Comparison of ENCODE assay signal across 10 cellular contexts in genomic region chr1:28127617-28128257, GRCh38. TPM values are rescaled to one million over a fixed set of nuclear protein-coding genes. Genes with fewer than 3 reads are reported as not detected.
DNase-seq lines count a peak whose midpoint lies in the region; ATAC-seq, FAIRE-seq and TF ChIP-seq lines count a peak whose summit lies in the region.
"Had no signal": no experiment of that assay in that cellular context is flagged by ENCODE, and none has a peak within 500 bp of the region (broad histone marks: within the 10 kb centered on the region; RNA-seq: fewer than 3 reads in every experiment).

No MANE protein-coding gene starts in this region.

- H3K4me1 ChIP-seq in heart left ventricle = peaks cover 0 to 55% (median 0%) of the 10 kb centered on the region in 12 donors

- H3K36me3 ChIP-seq in heart left ventricle = no peaks in the 10 kb centered on the region

- no peaks in the 10 kb centered on the region; the same call in 1 of the 2 replicates for H3K27me3 Mint-ChIP-seq in WTC11 (ENCODE audit: low read depth)

- TF ChIP-seq POLR2A in GM12892 (IDR thresholded peaks at IDR 0.05; ENCODE audit: low read depth, low read length) (no peak), heart left ventricle (IDR thresholded peaks at IDR 0.05) (no peak)

- peak; percentile 87 for FAIRE-seq in GM12892 (lab: Jason Lieb, UNC)
- FAIRE-seq: keratinocyte had no signal

- H3K4me3 ChIP-seq in heart left ventricle = peak overlapping the region in 1 of 12 donors; percentile 5

- peak; percentile 76 for ATAC-seq in GM21447 (IDR thresholded peaks at IDR 0.05; ENCODE audit: unreplicated experiment)
- ATAC-seq in HG03520 (IDR thresholded peaks at IDR 0.05; ENCODE audit: unreplicated experiment) = peak; percentile 77
- ATAC-seq in WTC11 = no peak
- no peak for ATAC-seq in heart left ventricle

- H3K36me3 Mint-ChIP-seq in WTC11 = no peaks in the 10 kb centered on the region

- CTCF ChIA-PET in WTC11 (lab: Charles Lee) = no interaction called here

- H3K9me3 ChIP-seq in heart left ventricle = no peaks in the 10 kb centered on the region

- H3K9me3 Mint-ChIP-seq in WTC11 = no peaks in the 10 kb centered on the region

- intact Hi-C loops in heart left ventricle (cut with DNase I) = no loop called here

- WGBS in heart left ventricle, 4 donors = 73 to 86% (median 78%) methylated on average over 3 of the region's 3 CpGs

- H3K27me3 ChIP-seq in heart left ventricle = no peaks in the 10 kb centered on the region

- DNase-seq in GM12892 (ENCODE audit: insufficient read length) = no peak
- peak; percentile 55 for DNase-seq in globus pallidus (ENCODE audit: low spot score)
- DNase-seq in stimulated activated CD4-positive, alpha-beta T cell treated with anti-CD3 and anti-CD28 coated beads, Interleukin-15, amount 100 ng/mL, for 24 hours = no peak
- DNase-seq in WTC11 (ENCODE audit: low spot score) = no peak
- no peak for DNase-seq in NCI-H774 (lab: John Stamatoyannopoulos, UW)
- no peak for DNase-seq in heart left ventricle
- DNase-seq: activated T-cell treated with anti-CD3 and anti-CD28 coated beads, Interleukin-2, amount 50 U/mL, for 48 hours had no signal

- TF ChIP-seq CTCF in WTC11 (IDR thresholded peaks at IDR 0.05) (no peak), heart left ventricle (IDR thresholded peaks at IDR 0.05) (no peak)

- POLR2A ChIA-PET in WTC11 (lab: Charles Lee) = no interaction called here

- peak overlapping the region in 2 of 12 donors; percentile 24 to 93 for H3K27ac ChIP-seq in heart left ventricle

- no peaks in the 10 kb centered on the region for H3K4me1 Mint-ChIP-seq in WTC11

- no peak overlapping the region for H3K27ac Mint-ChIP-seq in WTC11

- H3K4me3 Mint-ChIP-seq in WTC11 = no peak overlapping the region

TF ChIP-seq in WTC11, 78 proteins besides CTCF, POLR2A, EP300 and RAD21:
- TF ChIP-seq ZNF281 (CRISPR knock-in tag; IDR thresholded peaks at IDR 0.05) (no peak), ZNF317 (CRISPR knock-in tag; IDR thresholded peaks at IDR 0.05; ENCODE audit: borderline replicate concordance, low read depth) (no peak), GTF2I (CRISPR knock-in tag; conservative IDR thresholded peaks at IDR 0.05) (no peak), MLX (CRISPR knock-in tag; IDR thresholded peaks at IDR 0.05) (no peak), NR3C1 (CRISPR knock-in tag; conservative IDR thresholded peaks at IDR 0.05; ENCODE audit: low read depth) (no peak), CREB1 (CRISPR knock-in tag; IDR thresholded peaks at IDR 0.05) (no peak), IRF2 (CRISPR knock-in tag; IDR thresholded peaks at IDR 0.05; ENCODE audit: borderline replicate concordance, low read depth) (no peak), ELF4 (CRISPR knock-in tag; IDR thresholded peaks at IDR 0.05; ENCODE audit: low read depth) (no peak), ATF6 (CRISPR knock-in tag; IDR thresholded peaks at IDR 0.05) (no peak), ZNF396 (CRISPR knock-in tag; IDR thresholded peaks at IDR 0.05; ENCODE audit: borderline replicate concordance) (no peak), KAT7 (CRISPR knock-in tag; IDR thresholded peaks at IDR 0.05; ENCODE audit: borderline replicate concordance) (no peak), JAZF1 (CRISPR knock-in tag; IDR thresholded peaks at IDR 0.05) (no peak), TEAD1 (CRISPR knock-in tag; IDR thresholded peaks at IDR 0.05) (no peak), ZMAT4 (CRISPR knock-in tag; IDR thresholded peaks at IDR 0.05) (no peak), RORB (CRISPR knock-in tag; IDR thresholded peaks at IDR 0.05) (no peak), AFF4 (CRISPR knock-in tag; IDR thresholded peaks at IDR 0.05; ENCODE audit: borderline replicate concordance) (no peak)

RNA-seq across cellular contexts. Expression of gene EYA3, which starts 39.3 kb away (rescaled TPM):
- 20.2 TPM for polyA plus RNA-seq in GM12892 (2012; ENCODE audit: missing spikeins)
- total RNA-seq in WTC11 (2021) (27.4 to 29.4 TPM (median 28.1 TPM) in 3 replicates), heart left ventricle (10 to 100 TPM; 13.3 to 23.3 (median 18.8) TPM)
- polyA plus RNA-seq in heart left ventricle = 1 to 10 TPM; 5.8 to 8.2 TPM

RNA-seq across cellular contexts. Expression of gene PTAFR, which starts 48.8 kb away (rescaled TPM):
- 11.6 TPM for polyA plus RNA-seq in GM12892 (2012; ENCODE audit: missing spikeins)
- total RNA-seq in WTC11 (2021) (1.8 to 2.6 TPM (median 1.9 TPM) in 3 replicates), heart left ventricle (10 to 100 TPM in 2 of 9 donors, 1 to 10 TPM in 7; 1.5 to 23.5 (median 2.2) TPM)
- polyA plus RNA-seq in heart left ventricle = 1 to 10 TPM in 1 of 2 donors, under 1 TPM in 1; 0.42 to 2.1 TPM

Comparison
In these comparisons a context has a peak if more than half of its experiments do, and no peak if none do; other contexts are left out.
1. ATAC-seq: peak in GM21447 (single experiment) and HG03520 (single experiment); none in WTC11 (single experiment) and heart left ventricle (0 of 4).